In genomic region chr1:191953516-191953915, GRCh38 we compare ENCODE assay signal across 21 cellular contexts.
"Had no signal": no experiment of that assay in that cellular context is flagged by ENCODE, and none has a peak within 500 bp of the region (broad histone marks: within the 10 kb centered on the region; RNA-seq: fewer than 3 reads in every experiment).

No MANE protein-coding gene starts in this region.

- H3K4me1 ChIP-seq: adrenal gland, esophagus muscularis mucosa, gastroesophageal sphincter, left ventricle myocardium inferior, sigmoid colon, testis, uterus had no signal

- H3K4me3 ChIP-seq: adrenal gland, coronary artery, esophagus muscularis mucosa, gastroesophageal sphincter, left ventricle myocardium inferior, sigmoid colon, testis, uterus had no signal

- H3K27me3 ChIP-seq: adrenal gland, esophagus muscularis mucosa, gastroesophageal sphincter, sigmoid colon, testis, uterus had no signal

- DNase-seq: activated CD4-positive, alpha-beta T cell treated with anti-CD3 and anti-CD28 coated beads, Interleukin-2, amount 10 ng/mL, durations not matched to agents 7 days and 5 days; activated CD4-positive, CD25-positive, alpha-beta regulatory T cell treated with anti-CD3 and anti-CD28 coated beads, Interleukin-2, amount 50 U/mL, for 72 hours; activated CD8-positive, alpha-beta T cell treated with anti-CD3 and anti-CD28 coated beads, Interleukin-2, amount 10 ng/mL, durations not matched to agents 7 days and 5 days; adrenal gland; head of caudate nucleus; hypothalamus; left ventricle myocardium inferior; midbrain; natural killer cell; retina; sigmoid colon; stimulated activated CD4-positive, alpha-beta T cell treated with anti-CD3 and anti-CD28 coated beads, Interleukin-2, amount 100 ng/mL, for 48 hours; stimulated activated naive CD4-positive, alpha-beta T cell; testis; trophoblast cell; uterus had no signal

- ATAC-seq: activated CD8-positive, alpha-beta T cell treated with anti-CD3 and anti-CD28 coated beads, Interleukin-2, amount 10 ng/mL, durations not matched to agents 7 days and 5 days; activated naive CD4-positive, alpha-beta T cell treated with anti-CD3 and anti-CD28 coated beads, Interleukin-2, amount 50 U/mL, for 72 hours; gastroesophageal sphincter; natural killer cell had no signal

- H3K9me3 ChIP-seq: adrenal gland, esophagus muscularis mucosa, gastroesophageal sphincter, left ventricle myocardium inferior, sigmoid colon, testis, uterus had no signal

- H3K27ac ChIP-seq: adrenal gland, coronary artery, esophagus muscularis mucosa, gastroesophageal sphincter, left ventricle myocardium inferior, sigmoid colon, testis, uterus, VCaP had no signal

- H3K36me3 ChIP-seq: adrenal gland, esophagus muscularis mucosa, gastroesophageal sphincter, left ventricle myocardium inferior, sigmoid colon, uterus had no signal
